8 cellular contexts compared by ENCODE assay signal in genomic region chr4:110195561-110196205, GRCh38. TPM values are rescaled to one million over a fixed set of nuclear protein-coding genes. Genes with fewer than 3 reads are reported as not detected.
A peak's percentile ranks its signal among the peaks of the same experiment; 100 is the strongest.
DNase-seq lines count a peak whose midpoint lies in the region; TF ChIP-seq lines count a peak whose summit lies in the region.

No MANE protein-coding gene starts in this region.

- no peaks in the 10 kb centered on the region for H3K79me1 ChIP-seq in mesendoderm (ENCODE audit: low read length)

- peak overlapping the region; percentile 35 for H2BK120ac ChIP-seq in mesendoderm (ENCODE audit: low read depth, low read length)

- H3K9me3 ChIP-seq in HEK293 (ENCODE audit: control insufficient read depth, insufficient read depth, low read depth, low read length) (no peaks in the 10 kb centered on the region), uterus (no peaks in the 10 kb centered on the region)

- H3K36me3 ChIP-seq in HEK293 (ENCODE audit: control insufficient read depth in 2 of 2, insufficient read depth in 1 of 2, low read length in 2 of 2) (peaks cover 0 to 3% of the 10 kb centered on the region in 2 experiments; a peak in 2 of 3 replicates), mesendoderm (ENCODE audit: control insufficient read depth, insufficient read depth, low read length) (no peaks in the 10 kb centered on the region), uterus (no peaks in the 10 kb centered on the region)

- H2BK5ac ChIP-seq in mesendoderm (ENCODE audit: low read length): peak overlapping the region; percentile 89

- peak overlapping the region; percentile 96 for H3K9ac ChIP-seq in mesendoderm (ENCODE audit: low read length)

- POLR2A ChIA-PET in HEK293 (lab: Yijun Ruan, JAX): no interaction called here

- peak overlapping the region; percentile 97 for H3K56ac ChIP-seq in mesendoderm (ENCODE audit: low read length)

- no peak for TF ChIP-seq CTCF in HEK293 (tag by site-specific recombination; IDR thresholded peaks at IDR 0.05)
- no peak for TF ChIP-seq CTCF in uterus (IDR thresholded peaks at IDR 0.05)

- H3K4me3 ChIP-seq in HEK293 (ENCODE audit: low read depth, low read length) (peak overlapping the region; percentile 69), mesendoderm (ENCODE audit: low read length) (peak overlapping the region; percentile 74), uterus (peak overlapping the region; percentile 49 to 66)

- H3K23ac ChIP-seq in mesendoderm (ENCODE audit: low read length): no peak overlapping the region

- H3K27ac ChIP-seq in HEK293 (ENCODE audit: extremely low read depth, low read depth, low read length) (peak overlapping the region; percentile 84), mesendoderm (ENCODE audit: low read depth, low read length) (peak overlapping the region; percentile 98), uterus (peak overlapping the region; percentile 74 to 91)

- H3K79me2 ChIP-seq in mesendoderm (ENCODE audit: control insufficient read depth, insufficient read depth, low read length): peaks cover 39% of the 10 kb centered on the region

- H2AK5ac ChIP-seq in mesendoderm (ENCODE audit: low read length): peak overlapping the region; percentile 3

- TF ChIP-seq POLR2A in uterus (IDR thresholded peaks at IDR 0.05): no peak

- H3K27me3 ChIP-seq in mesendoderm (ENCODE audit: insufficient read depth, low read length, poor library complexity) (no peaks in the 10 kb centered on the region), uterus (no peaks in the 10 kb centered on the region)

- H3K4me2 ChIP-seq in mesendoderm (ENCODE audit: low read length): peak overlapping the region; percentile 85

- peak overlapping the region; percentile 65 for H4K8ac ChIP-seq in mesendoderm (ENCODE audit: low read depth, low read length)

- H3K4ac ChIP-seq in mesendoderm (ENCODE audit: low read depth, low read length): peak overlapping the region; percentile 72

- peak; percentile 61 for DNase-seq in activated CD8-positive, alpha-beta memory T cell treated with anti-CD3 and anti-CD28 coated beads for 24 hours
- DNase-seq in activated CD8-positive, alpha-beta memory T cell treated with anti-CD3 and anti-CD28 coated beads, Interleukin-2, amount 50 U/mL, for 4 hours: no peak
- DNase-seq in NCI-H510A treated with DMSO at 0.1 percent for 48 hours (lab: John Stamatoyannopoulos, UW) (peak; percentile 45), cerebellum (ENCODE audit: low spot score) (peak; percentile 5), mesendoderm (peak; percentile 13), uterus (no peak), COLO829 (ENCODE audit: low spot score) (no peak)

- intact Hi-C loops in uterus (cut with DNase I; ENCODE audit: low total_unique reads): no loop called here

- H4K5ac ChIP-seq in mesendoderm (ENCODE audit: low read length): no peak overlapping the region

- H3K4me1 ChIP-seq in HEK293 (ENCODE audit: control insufficient read depth, insufficient read depth, low read length): no peaks in the 10 kb centered on the region
- peaks cover 2% of the 10 kb centered on the region for H3K4me1 ChIP-seq in mesendoderm (ENCODE audit: control insufficient read depth, low read depth, low read length)
- no peaks in the 10 kb centered on the region for H3K4me1 ChIP-seq in uterus

- H3K18ac ChIP-seq in mesendoderm (ENCODE audit: low read length): peak overlapping the region; percentile 97

- CTCF ChIA-PET in HEK293 (lab: Yijun Ruan, JAX): no interaction called here

- peak overlapping the region; percentile 14 for H2BK15ac ChIP-seq in mesendoderm (replicated peaks; ENCODE audit: low read depth)

- whole genome bisulfite sequencing in mesendoderm (ENCODE audit: extremely low coverage, insufficient coverage, low lambda C conversion rate): no CpG with 5 or more reads among the region's 11 CpGs

TF ChIP-seq in HEK293, 187 proteins besides CTCF, POLR2A, EP300 and RAD21:
- TF ChIP-seq ZNF266 (tag by site-specific recombination; IDR thresholded peaks at IDR 0.05; ENCODE audit: low read depth) (no peak), YY1 (tag by site-specific recombination; IDR thresholded peaks at IDR 0.05) (peak; percentile 61; the same call in 1 of the 2 replicates), ZNF473 (tag by site-specific recombination; IDR thresholded peaks at IDR 0.05) (no peak), SCRT2 (tag by site-specific recombination; IDR thresholded peaks at IDR 0.05) (peak; percentile 99), PRDM1 (tag by site-specific recombination; IDR thresholded peaks at IDR 0.05) (no peak), ZNF449 (tag by site-specific recombination; IDR thresholded peaks at IDR 0.05) (no peak), KLF10 (tag by site-specific recombination; IDR thresholded peaks at IDR 0.05) (no peak), YY2 (tag by site-specific recombination; IDR thresholded peaks at IDR 0.05) (peak; percentile 56), ZBTB17 (tag by site-specific recombination; IDR thresholded peaks at IDR 0.05) (peak; percentile 88), FEZF1 (tag by site-specific recombination; IDR thresholded peaks at IDR 0.05) (0 out of 2 replicates have a peak, but pooled peaks have one; percentile 22), SP7 (tag by site-specific recombination; IDR thresholded peaks at IDR 0.05) (no peak), ZSCAN4 (tag by site-specific recombination; IDR thresholded peaks at IDR 0.05) (no peak), BCL11A (tag by site-specific recombination; IDR thresholded peaks at IDR 0.05; ENCODE audit: low read depth) (0 out of 2 replicates have a peak, but pooled peaks have one; percentile 17), ZNF239 (tag by site-specific recombination; IDR thresholded peaks at IDR 0.05) (no peak), ZXDB (tag by site-specific recombination; IDR thresholded peaks at IDR 0.05) (0 out of 2 replicates have a peak, but pooled peaks have one; percentile 35), ZNF660 (tag by site-specific recombination; IDR thresholded peaks at IDR 0.05) (no peak), ZNF335 (tag by site-specific recombination; conservative IDR thresholded peaks at IDR 0.05) (peak; percentile 77), GLIS1 (tag by site-specific recombination; IDR thresholded peaks at IDR 0.05) (no peak), SCRT1 (tag by site-specific recombination; IDR thresholded peaks at IDR 0.05; ENCODE audit: borderline replicate concordance) (peak; percentile 89), ZNF610 (tag by site-specific recombination; IDR thresholded peaks at IDR 0.05; ENCODE audit: borderline replicate concordance) (no peak), ZNF341 (tag by site-specific recombination; IDR thresholded peaks at IDR 0.05; ENCODE audit: low read depth) (peak; percentile 13; the same call in 1 of the 2 replicates)

RNA-seq across cellular contexts. Expression of gene ELOVL6, which starts 2.7 kb away (rescaled TPM):
- total RNA-seq in cerebellum (35.3 TPM), uterus (10 to 100 TPM in 1 of 4 donors, 1 to 10 TPM in 2, not detected in 1; 5.5 to 12.9 (median 9.7) TPM)
- 89.7 TPM for polyA plus RNA-seq in mesendoderm (2013, experiment 1 of 2)
- 90.1 TPM for polyA plus RNA-seq in mesendoderm (2013, experiment 2 of 2)

Comparison
In these comparisons a context has a peak if more than half of its experiments do, and no peak if none do; other contexts are left out.
1. DNase-seq: peak in activated CD8-positive, alpha-beta memory T cell treated with anti-CD3 and anti-CD28 coated beads for 24 hours (single experiment), NCI-H510A treated with DMSO at 0.1 percent for 48 hours (single experiment), cerebellum (single experiment) and mesendoderm (single experiment); none in activated CD8-positive, alpha-beta memory T cell treated with anti-CD3 and anti-CD28 coated beads, Interleukin-2, amount 50 U/mL, for 4 hours (single experiment), uterus (0 of 2) and COLO829 (single experiment).
2. Peak in every context shown above with its lines, with median percentiles within 50 percentile points of each other: H3K27ac ChIP-seq and H3K4me3 ChIP-seq.